ENCODE assay signal across 16 cellular contexts in genomic region chr11:19539861-19540260, GRCh38.
DNase-seq lines count a peak whose midpoint lies in the region; ATAC-seq and TF ChIP-seq lines count a peak whose summit lies in the region.
"Had no signal": no experiment of that assay in that cellular context is flagged by ENCODE, and none has a peak within 500 bp of the region (broad histone marks: within the 10 kb centered on the region; RNA-seq: fewer than 3 reads in every experiment).

No MANE protein-coding gene starts in this region.

- DNase-seq in NCI-H82 (lab: John Stamatoyannopoulos, UW) = peak; percentile 59
- DNase-seq in NCI-H82 treated with DMSO at 0.1 percent for 48 hours (lab: John Stamatoyannopoulos, UW; ENCODE audit: unreplicated experiment) = no peak
- DNase-seq in inferior parietal cortex (ENCODE audit: extremely low spot score) = peak; percentile 25
- peak; percentile 88 for DNase-seq in neural progenitor cell (ENCODE audit: low spot score)
- DNase-seq in naive thymus-derived CD8-positive, alpha-beta T cell = no peak
- DNase-seq in lower leg skin (ENCODE audit: low spot score in 2 of 2) = no peak
- DNase-seq in NCI-H1694 treated with DMSO at 0.1 percent for 48 hours (lab: John Stamatoyannopoulos, UW) = no peak
- DNase-seq: CD8-positive, alpha-beta memory T cell; DMS53; GF-D8; GM23248 had no signal

- H3K27me3 ChIP-seq in neural progenitor cell = peaks cover 27% of the 10 kb centered on the region
- H3K27me3 ChIP-seq: BLaER1 had no signal

- peak overlapping the region; percentile 62 for H3K4me2 ChIP-seq in neural progenitor cell
- H3K4me2 ChIP-seq: BLaER1 had no signal

- POLR2A ChIA-PET in naive thymus-derived CD8-positive, alpha-beta T cell (lab: Charles Lee) = no interaction called here

- no peaks in the 10 kb centered on the region for H3K36me3 ChIP-seq in neural progenitor cell
- H3K36me3 ChIP-seq: BLaER1 had no signal

- peaks cover 5% of the 10 kb centered on the region for H3F3A ChIP-seq in neural progenitor cell (ENCODE audit: low read depth)

- no peaks in the 10 kb centered on the region for H3K9me3 ChIP-seq in neural progenitor cell (ENCODE audit: low read depth)
- H3K9me3 ChIP-seq: BLaER1 had no signal

- no peak overlapping the region for H2AFZ ChIP-seq in neural progenitor cell (replicated peaks)
- H2AFZ ChIP-seq: GM23248 had no signal

- H3K27ac Mint-ChIP-seq in neural progenitor cell = peak overlapping the region; percentile 5
- H3K27ac Mint-ChIP-seq in naive thymus-derived CD8-positive, alpha-beta T cell = no peak overlapping the region
- H3K27ac Mint-ChIP-seq: CD8-positive, alpha-beta memory T cell had no signal

- H3K4me1 ChIP-seq in neural progenitor cell = peaks cover 18% of the 10 kb centered on the region
- H3K4me1 ChIP-seq: BLaER1 had no signal

- no peak overlapping the region for H3K27ac ChIP-seq in neural progenitor cell
- peak overlapping the region; percentile 77 for H3K27ac ChIP-seq in temporal lobe (ENCODE audit: low read depth, low read length)
- H3K27ac ChIP-seq: 22Rv1, BLaER1, GM23248, HL-60 had no signal

- no peaks in the 10 kb centered on the region for H3K36me3 Mint-ChIP-seq in neural progenitor cell
- H3K36me3 Mint-ChIP-seq in naive thymus-derived CD8-positive, alpha-beta T cell = no peaks in the 10 kb centered on the region
- H3K36me3 Mint-ChIP-seq: CD8-positive, alpha-beta memory T cell had no signal

- no peak overlapping the region for H3K9ac ChIP-seq in neural progenitor cell
- H3K9ac ChIP-seq: BLaER1, GM23248 had no signal

- H3K79me2 ChIP-seq in neural progenitor cell (ENCODE audit: low read depth) = no peaks in the 10 kb centered on the region

- intact Hi-C loops in lower leg skin (cut with DNase I; ENCODE audit: low total_unique reads) = no loop called here

- no peaks in the 10 kb centered on the region for H3K9me3 Mint-ChIP-seq in neural progenitor cell
- H3K9me3 Mint-ChIP-seq in naive thymus-derived CD8-positive, alpha-beta T cell = no peaks in the 10 kb centered on the region
- H3K9me3 Mint-ChIP-seq: CD8-positive, alpha-beta memory T cell had no signal

- H3K4me3 ChIP-seq in neural progenitor cell (no peak overlapping the region), lower leg skin (ENCODE audit: low read depth, poor library complexity, severe bottlenecking) (no peak overlapping the region)
- H3K4me3 ChIP-seq: BLaER1, GM23248 had no signal

- H3K4me3 Mint-ChIP-seq in neural progenitor cell = no peak overlapping the region
- no peak overlapping the region for H3K4me3 Mint-ChIP-seq in naive thymus-derived CD8-positive, alpha-beta T cell
- H3K4me3 Mint-ChIP-seq: CD8-positive, alpha-beta memory T cell had no signal

- H3K4me1 Mint-ChIP-seq in neural progenitor cell = peaks cover 40% of the 10 kb centered on the region
- H3K4me1 Mint-ChIP-seq in naive thymus-derived CD8-positive, alpha-beta T cell = no peaks in the 10 kb centered on the region
- H3K4me1 Mint-ChIP-seq: CD8-positive, alpha-beta memory T cell had no signal

- ATAC-seq in naive thymus-derived CD8-positive, alpha-beta T cell = no peak
- ATAC-seq: HCT116 had no signal

- H3K27me3 Mint-ChIP-seq in neural progenitor cell (ENCODE audit: insufficient read depth, low read depth) = peaks cover 6% of the 10 kb centered on the region
- peaks cover 3 to 25% (median 14%) of the 10 kb centered on the region in 5 donors for H3K27me3 Mint-ChIP-seq in naive thymus-derived CD8-positive, alpha-beta T cell

- H4K20me1 ChIP-seq in neural progenitor cell (ENCODE audit: low read depth) = peaks cover 7% of the 10 kb centered on the region
- H4K20me1 ChIP-seq: BLaER1 had no signal

- WGBS in lower leg skin, 2 donors = 82 to 83% methylated on average over 6 of the region's 6 CpGs

- TF ChIP-seq CTCF in neural progenitor cell (IDR thresholded peaks at IDR 0.05) (no peak), lower leg skin (IDR thresholded peaks at IDR 0.05) (no peak)

- no peak for TF ChIP-seq POLR2A in lower leg skin (IDR thresholded peaks at IDR 0.05)

Comparison
In these comparisons a context has a peak if more than half of its experiments do, and no peak if none do; other contexts are left out.
1. DNase-seq: peak in NCI-H82 (single experiment), inferior parietal cortex (single experiment) and neural progenitor cell (single experiment); none in NCI-H82 treated with DMSO at 0.1 percent for 48 hours (single experiment), naive thymus-derived CD8-positive, alpha-beta T cell (0 of 10), lower leg skin (0 of 2) and NCI-H1694 treated with DMSO at 0.1 percent for 48 hours (single experiment).